8 cellular contexts compared by ENCODE assay signal in genomic region chr7:104984591-104985258, GRCh38. TPM values are rescaled to one million over a fixed set of nuclear protein-coding genes. Genes with fewer than 3 reads are reported as not detected.
DNase-seq lines count a peak whose midpoint lies in the region; ATAC-seq, FAIRE-seq and TF ChIP-seq lines count a peak whose summit lies in the region.

No MANE protein-coding gene starts in this region.

- ATAC-seq in K562 (peak; percentile 1; the same call in 2 of the 3 replicates), GM19397 (IDR thresholded peaks at IDR 0.05; ENCODE audit: unreplicated experiment) (no peak), HG03095 (IDR thresholded peaks at IDR 0.05; ENCODE audit: unreplicated experiment) (no peak)

- WGBS in K562 (ENCODE audit: insufficient coverage, low coverage, missing lambda C conversion rate), result 12% methylated on average over 7 of the region's 7 CpGs

- H3K79me2 ChIP-seq in K562 (ENCODE audit: control insufficient read depth, insufficient read depth, low read length), result peaks cover 60% of the 10 kb centered on the region

- H3K4me1 ChIP-seq in K562 (replicated peaks in 1 of 2; ENCODE audit: control insufficient read depth in 2 of 2, insufficient read depth in 2 of 2, low read length in 2 of 2) (peaks cover 14 to 19% of the 10 kb centered on the region in 2 experiments; a peak in 4 of 5 replicates), mucosa of rectum (ENCODE audit: control insufficient read depth in 2 of 2, insufficient read depth in 2 of 2, low read length in 2 of 2) (peaks cover 51 to 65% of the 10 kb centered on the region in 2 donors)

- 0 out of 2 replicates have a peak, but pooled peaks cover 4% of the 10 kb centered on the region for H4K20me1 ChIP-seq in K562 (replicated peaks; ENCODE audit: control insufficient read depth, insufficient read depth, low read length)

- POLR2A ChIA-PET in K562 (lab: Yijun Ruan, JAX), result interaction anchor here (0.8 to 6.2 kb wide), 10 partner anchors 8 to 65 kb away, joined by 3 to 73 read pairs (median 7); partner anchors contain the start of gene KMT2E

- H3K9ac ChIP-seq in K562 (ENCODE audit: insufficient read depth in 1 of 2, low read depth in 2 of 2, low read length in 2 of 2) (peak overlapping the region; percentile 93 to 96), mucosa of rectum (ENCODE audit: low read depth in 1 of 2, low read length in 2 of 2) (peak overlapping the region; percentile 97)

- H3K9me1 ChIP-seq in K562 (ENCODE audit: control insufficient read depth, insufficient read depth, low read length), result no peaks in the 10 kb centered on the region

- no peak for TF ChIP-seq POLR2A in K562 (conservative IDR thresholded peaks at IDR 0.05)

- TF ChIP-seq CTCF in HFF-Myc (IDR thresholded peaks at IDR 0.05; ENCODE audit: low read depth, low read length, missing control alignments), result no peak
- TF ChIP-seq CTCF in K562 (IDR thresholded peaks at IDR 0.05 in 2 of 3, conservative IDR thresholded peaks at IDR 0.05 in 1 of 3; ENCODE audit: insufficient read depth in 2 of 3, low read depth in 1 of 3, low read length in 3 of 3), result no peak

- in situ Hi-C loops in K562 (cut with MboI), result no loop called here

- CTCF ChIA-PET in K562 (lab: Yijun Ruan, JAX; ENCODE audit: low intra/inter-chr PET ratio), result interaction anchor here (1.8 kb wide), 1 partner anchor 62 kb away, joined by 8 read pairs; no protein-coding TSS in a partner anchor

- peak overlapping the region; percentile 95 for H3K27ac ChIP-seq in K562 (ENCODE audit: extremely low read depth, low read depth, low read length)
- peak overlapping the region; percentile 97 to 100 for H3K27ac ChIP-seq in mucosa of rectum (ENCODE audit: low read depth in 2 of 2, low read length in 2 of 2)

- intact Hi-C loops in K562 (cut with micrococcal nuclease), result loop anchor here (1.0 to 10.0 kb wide), 6 partner anchors 20 to 603 kb away; no protein-coding TSS in a partner anchor

- 0 out of 2 replicates have a peak, but pooled peaks have one; percentile 9 for TF ChIP-seq EP300 in K562 (IDR thresholded peaks at IDR 0.05; ENCODE audit: low read length)

- DNase-seq in A172 (ENCODE audit: low spot score) (peak; percentile 23), HFF-Myc (ENCODE audit: extremely low read depth, low read depth) (no peak), K562 (ENCODE audit: extremely low read depth in 1 of 4, low spot score in 3 of 4) (no peak), Ammon's horn (ENCODE audit: low spot score) (no peak), NCI-H1436 (lab: John Stamatoyannopoulos, UW) (no peak)

- no peaks in the 10 kb centered on the region for H3K9me3 ChIP-seq in K562 (replicated peaks; ENCODE audit: control insufficient read depth, insufficient read depth, low read depth, low read length)
- no peaks in the 10 kb centered on the region for H3K9me3 ChIP-seq in mucosa of rectum (ENCODE audit: control insufficient read depth in 2 of 2, low read length in 2 of 2)

- peaks cover 22% of the 10 kb centered on the region; the same call in 1 of the 3 replicates for H3K36me3 ChIP-seq in K562 (ENCODE audit: control insufficient read depth, insufficient read depth, low read length)
- H3K36me3 ChIP-seq in mucosa of rectum (ENCODE audit: control insufficient read depth in 2 of 2, insufficient read depth in 2 of 2, low read length in 2 of 2), result peaks cover 0 to 4% of the 10 kb centered on the region in 2 donors

- BruUV-seq in K562 (replicated peaks; lab: Mats Ljungman, UMichigan), result no TSS peak

- H3K4me3 ChIP-seq in HFF-Myc (replicated peaks; ENCODE audit: low read depth, low read length) (peak overlapping the region; percentile 55), K562 (peak overlapping the region; percentile 58), mucosa of rectum (ENCODE audit: low read length in 2 of 2) (peak overlapping the region; percentile 88 to 89)

- peak overlapping the region; percentile 96 for H2AFZ ChIP-seq in K562 (ENCODE audit: low read depth, low read length)

- peak overlapping the region; percentile 92 for H3K4me2 ChIP-seq in K562 (ENCODE audit: insufficient read depth, low read length)

- no peak for FAIRE-seq in K562 (lab: Jason Lieb, UNC)

- TF ChIP-seq RAD21 in K562 (CRISPR knock-in tag; conservative IDR thresholded peaks at IDR 0.05 in 1 of 2, IDR thresholded peaks at IDR 0.05 in 1 of 2), result no peak

- no peaks in the 10 kb centered on the region for H3K27me3 ChIP-seq in K562 (ENCODE audit: control insufficient read depth in 2 of 2, insufficient read depth in 2 of 2, low read length in 2 of 2)
- H3K27me3 ChIP-seq in mucosa of rectum (ENCODE audit: control insufficient read depth in 2 of 2, insufficient read depth in 2 of 2, low read length in 2 of 2), result no peaks in the 10 kb centered on the region

TF ChIP-seq in K562, 482 proteins besides CTCF, POLR2A, EP300 and RAD21 (continues in another document):
- no peak for TF ChIP-seq CBFB (CRISPR knock-in tag; IDR thresholded peaks at IDR 0.05)
- 0 out of 2 replicates have a peak, but pooled peaks have one; percentile 14 for TF ChIP-seq AFF4 (CRISPR knock-in tag; IDR thresholded peaks at IDR 0.05)
- TF ChIP-seq HDAC3 (IDR thresholded peaks at IDR 0.05; ENCODE audit: borderline replicate concordance, partially characterized antibody), result no peak
- no peak for TF ChIP-seq NR1H2 (CRISPR knock-in tag; IDR thresholded peaks at IDR 0.05)
- peak; percentile 45; the same call in 1 of the 2 replicates for TF ChIP-seq DEAF1 (CRISPR knock-in tag; IDR thresholded peaks at IDR 0.05)
- TF ChIP-seq ELK3 (CRISPR knock-in tag; IDR thresholded peaks at IDR 0.05), result peak; percentile 79; the same call in 1 of the 2 replicates

RNA-seq across cellular contexts. Expression of gene KMT2E, which starts 29.3 kb away (rescaled TPM):
- total RNA-seq in A172 (2014; rRNA removed; shearing (Covaris generic)), result 27.6 and 40.3 TPM in 2 replicates
- total RNA-seq in K562 (2011; cell fraction: chromatin; rRNA removed; ENCODE audit: low replicate concordance), result 207 and 465 TPM in 2 replicates
- total RNA-seq in K562 (2011; cell fraction: nucleolus; rRNA removed), result 88.1 and 130 TPM in 2 replicates
- 182 and 231 TPM in 2 replicates for total RNA-seq in K562 (2011; cell fraction: nucleoplasm; rRNA removed)
- total RNA-seq in K562 (2014; rRNA removed) (33.5 and 38.1 TPM in 2 replicates), K562 (2014; rRNA removed; fragmentation: Illumina TruSeq; extraction: Trizol) (41.7 and 46.6 TPM in 2 replicates), K562 (2015; rRNA removed; fragmentation: Illumina TruSeq; extraction: Trizol) (38.6 and 39.9 TPM in 2 replicates), K562 (2021) (48.1 and 55.3 TPM in 2 replicates)
- polyA plus RNA-seq in K562 (2011; rRNA removed) (11.1 and 14.5 TPM in 2 replicates), K562 (2014; fragmentation: Illumina TruSeq; extraction: Trizol) (33.8 and 38.7 TPM in 2 replicates), K562 (2014; fragmentation: Nextera tagmentation; extraction: Ambion mirVana) (10 to 100 TPM in 1 of 2 experiments, 1 to 10 TPM in 1; 8.9 to 15.9 TPM), K562 (2014; rRNA removed) (18.2 and 23.4 TPM in 2 replicates)
- polyA plus RNA-seq in K562 (2011; cell fraction: cytosol; rRNA removed), result 7.9 and 14.7 TPM in 2 replicates
- 55.0 and 72.1 TPM in 2 replicates for polyA plus RNA-seq in K562 (2011; cell fraction: nucleus; rRNA removed)
- 26.5 and 30.8 TPM in 2 replicates for polyA plus RNA-seq in K562 (2012)
- polyA minus RNA-seq in K562 (2011; rRNA and poly(A)+ RNA removed), result 84.5 and 96.0 TPM in 2 replicates
- polyA minus RNA-seq in K562 (2011; cell fraction: cytosol; rRNA and poly(A)+ RNA removed), result 28.8 and 34.0 TPM in 2 replicates
- polyA minus RNA-seq in K562 (2011; cell fraction: nucleus; rRNA and poly(A)+ RNA removed), result 110 and 143 TPM in 2 replicates
